In the genomic region with DNA sequence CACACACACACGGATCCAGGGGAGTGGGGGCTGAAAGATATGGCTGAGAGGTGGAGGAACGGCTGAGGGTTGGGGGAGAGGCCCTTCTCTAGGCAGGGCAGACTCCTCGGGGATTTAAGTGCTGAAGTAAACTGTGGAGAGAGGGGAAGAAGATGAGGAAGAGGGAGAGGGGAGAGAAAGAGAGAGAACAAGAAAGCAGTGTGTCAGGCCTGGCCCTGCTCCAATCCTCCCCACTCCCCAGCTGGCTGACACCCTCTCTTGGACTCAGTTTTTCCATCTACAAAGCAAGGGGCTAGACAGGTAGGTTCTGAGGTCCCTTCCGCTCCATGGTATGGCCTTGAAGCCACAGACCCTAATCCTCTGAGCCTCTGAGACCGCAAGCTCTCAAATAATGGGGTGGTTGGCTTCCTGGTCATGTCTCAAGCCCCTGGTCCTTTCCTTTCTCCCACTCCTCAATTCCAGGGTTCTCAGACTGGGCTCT, we compare ENCODE assay signal across 10 cellular contexts. TPM values are rescaled to one million over a fixed set of nuclear protein-coding genes. Genes with fewer than 3 reads are reported as not detected.
DNase-seq lines count a peak whose midpoint lies in the region; ATAC-seq and TF ChIP-seq lines count a peak whose summit lies in the region.
"Had no signal": no experiment of that assay in that cellular context is flagged by ENCODE, and none has a peak within 500 bp of the region (broad histone marks: within the 10 kb centered on the region; RNA-seq: fewer than 3 reads in every experiment).

No MANE protein-coding gene starts in this region.

- no peaks in the 10 kb centered on the region for H4K20me1 ChIP-seq in GM23248 (ENCODE audit: insufficient read depth)

- H3K4me1 ChIP-seq in GM23248 (ENCODE audit: insufficient read depth) (peaks cover 36% of the 10 kb centered on the region), cardiac muscle cell (ENCODE audit: low read depth) (peaks cover 16% of the 10 kb centered on the region), skeletal muscle satellite cell (ENCODE audit: control insufficient read depth, insufficient read depth, low read length) (peaks cover 44% of the 10 kb centered on the region)

- no peaks in the 10 kb centered on the region for H3K9me3 Mint-ChIP-seq in activated CD4-positive, alpha-beta memory T cell treated with anti-CD3 and anti-CD28 coated beads for 36 hours

- H3K4me2 ChIP-seq in GM23248 (ENCODE audit: unreplicated experiment) = no peak overlapping the region
- peak overlapping the region; percentile 99 for H3K4me2 ChIP-seq in skeletal muscle satellite cell (ENCODE audit: low read length)

- ATAC-seq in HG03280 (IDR thresholded peaks at IDR 0.05; ENCODE audit: unreplicated experiment) = no peak

- H3K79me2 ChIP-seq in GM23248 (ENCODE audit: insufficient read depth) = peaks cover 22% of the 10 kb centered on the region

- H3K27ac Mint-ChIP-seq in activated CD4-positive, alpha-beta memory T cell treated with anti-CD3 and anti-CD28 coated beads for 36 hours = peak overlapping the region; percentile 92

- peaks cover 52% of the 10 kb centered on the region for H3K4me1 Mint-ChIP-seq in activated CD4-positive, alpha-beta memory T cell treated with anti-CD3 and anti-CD28 coated beads for 36 hours (ENCODE audit: low read depth)

- no peaks in the 10 kb centered on the region for H3K36me3 ChIP-seq in GM23248 (ENCODE audit: low read depth)
- peaks cover 5% of the 10 kb centered on the region for H3K36me3 ChIP-seq in cardiac muscle cell
- H3K36me3 ChIP-seq in skeletal muscle satellite cell (ENCODE audit: insufficient read depth, low read length) = peaks cover 23% of the 10 kb centered on the region

- H3K9me3 ChIP-seq in GM23248 (ENCODE audit: low read depth) (no peaks in the 10 kb centered on the region), cardiac muscle cell (ENCODE audit: low read depth) (no peaks in the 10 kb centered on the region), skeletal muscle satellite cell (replicated peaks; ENCODE audit: low read length) (no peaks in the 10 kb centered on the region)

- H3K9ac ChIP-seq in GM23248 = peak overlapping the region; percentile 100
- H3K9ac ChIP-seq in skeletal muscle satellite cell (ENCODE audit: low read depth, low read length) = peak overlapping the region; percentile 100

- H2AFZ ChIP-seq in GM23248 = no peak overlapping the region

- H3F3A ChIP-seq in GM23248 (ENCODE audit: insufficient read depth) = peaks cover 37% of the 10 kb centered on the region

- H3K27me3 Mint-ChIP-seq in activated CD4-positive, alpha-beta memory T cell treated with anti-CD3 and anti-CD28 coated beads for 36 hours = no peaks in the 10 kb centered on the region

- CTCF ChIA-PET in activated CD4-positive, alpha-beta memory T cell treated with anti-CD3 and anti-CD28 coated beads for 36 hours (lab: Charles Lee) = interaction anchor here (1.1 to 8.7 kb wide), 6 partner anchors 10 to 60 kb away, joined by 3 to 62 read pairs (median 6); partner anchors contain the start of genes ALOXE3 and HES7

- H3K36me3 Mint-ChIP-seq in activated CD4-positive, alpha-beta memory T cell treated with anti-CD3 and anti-CD28 coated beads for 36 hours = peaks cover 24% of the 10 kb centered on the region

- H3K27ac ChIP-seq in GM23248 = 0 out of 2 replicates have a peak overlapping the region, but pooled peaks have one; percentile 2
- H3K27ac ChIP-seq in cardiac muscle cell = peak overlapping the region; percentile 32

- H3K4me3 ChIP-seq in GM23248 (0 out of 2 replicates have a peak overlapping the region, but pooled peaks have one; percentile 91), cardiac muscle cell (no peak overlapping the region), skeletal muscle satellite cell (ENCODE audit: low read length) (peak overlapping the region; percentile 11)

- in situ Hi-C loops in GM23248 (cut with MboI) = no loop called here

- peak overlapping the region; percentile 86 for H3K4me3 Mint-ChIP-seq in activated CD4-positive, alpha-beta memory T cell treated with anti-CD3 and anti-CD28 coated beads for 36 hours

- H3K27me3 ChIP-seq in GM23248 (replicated peaks; ENCODE audit: insufficient read depth) (no peaks in the 10 kb centered on the region), cardiac muscle cell (no peaks in the 10 kb centered on the region), skeletal muscle satellite cell (ENCODE audit: control insufficient read depth, insufficient read depth, low read length) (no peaks in the 10 kb centered on the region)

- no peak for TF ChIP-seq CTCF in cardiac muscle cell (IDR thresholded peaks at IDR 0.05; ENCODE audit: low read depth, low read length)

- POLR2A ChIA-PET in activated CD4-positive, alpha-beta memory T cell treated with anti-CD3 and anti-CD28 coated beads for 36 hours (lab: Charles Lee) = interaction anchor here (0.7 to 4.5 kb wide), 5 partner anchors 12 to 216 kb away, joined by 3 to 146 read pairs (median 3); no protein-coding TSS in a partner anchor

- no peaks in the 10 kb centered on the region for H3K9me2 ChIP-seq in GM23248 (ENCODE audit: insufficient read depth)

- 60 to 69% methylated on average over 5 of the region's 5 CpGs for WGBS in GM23248 (ENCODE audit: low coverage in 1 of 2, low lambda C conversion rate in 2 of 2, missing lambda C conversion rate in 2 of 2), 2 experiments

- intact Hi-C loops in activated CD4-positive, alpha-beta memory T cell treated with anti-CD3 and anti-CD28 coated beads for 36 hours (cut with micrococcal nuclease) = no loop called here

- no peak for DNase-seq in GM23248
- peak; percentile 43 for DNase-seq in activated CD4-positive, alpha-beta memory T cell treated with anti-CD3 and anti-CD28 coated beads for 36 hours
- DNase-seq in cardiac muscle cell (ENCODE audit: low read depth in 1 of 2, low spot score in 1 of 2) = no peak
- no peak for DNase-seq in NCI-H2171 treated with DMSO at 0.1 percent for 48 hours (lab: John Stamatoyannopoulos, UW)
- DNase-seq in AML-193 (lab: John Stamatoyannopoulos, UW) = no peak
- no peak for DNase-seq in NCI-H82 (lab: John Stamatoyannopoulos, UW)
- DNase-seq: NCI-H2107; stimulated activated CD4-positive, alpha-beta T cell treated with anti-CD3 and anti-CD28 coated beads, Interleukin-1b, Interleukin-23, amount 100 ng/mL, for 48 hours had no signal

RNA-seq across cellular contexts. Expression of gene VAMP2, which starts 2.0 kb away (rescaled TPM):
- 6.2 and 6.5 TPM in 2 replicates for total RNA-seq in GM23248 (2014; rRNA removed; shearing (Covaris generic))
- polyA plus RNA-seq in GM23248 (2016; fragmentation: Nextera tagmentation; extraction: Ambion mirVana) (25.5 and 27.1 TPM in 2 replicates), cardiac muscle cell (102 and 118 TPM in 2 replicates)
- 10 to 100 TPM; 30.1 to 30.4 TPM for total RNA-seq in activated CD4-positive, alpha-beta memory T cell treated with anti-CD3 and anti-CD28 coated beads for 36 hours
- 22.5 and 35.7 TPM in 2 replicates for total RNA-seq in cardiac muscle cell
- 2.0 and 5.5 TPM in 2 replicates for total RNA-seq in skeletal muscle satellite cell (2012; rRNA removed)

RNA-seq across cellular contexts. Expression of gene PER1, which starts 8.6 kb away (rescaled TPM):
- total RNA-seq in GM23248 (2014; rRNA removed; shearing (Covaris generic)) = 4.4 and 5.1 TPM in 2 replicates
- 5.3 and 5.9 TPM in 2 replicates for polyA plus RNA-seq in GM23248 (2016; fragmentation: Nextera tagmentation; extraction: Ambion mirVana)
- total RNA-seq in activated CD4-positive, alpha-beta memory T cell treated with anti-CD3 and anti-CD28 coated beads for 36 hours = 10 to 100 TPM; 48.9 to 56.3 TPM
- 42.3 and 51.9 TPM in 2 replicates for total RNA-seq in cardiac muscle cell
- 28.2 and 47.7 TPM in 2 replicates for polyA plus RNA-seq in cardiac muscle cell
- 12.7 and 28.2 TPM in 2 replicates for total RNA-seq in skeletal muscle satellite cell (2012; rRNA removed)

RNA-seq across cellular contexts. Expression of gene TMEM107, which starts 15.4 kb away (rescaled TPM):
- total RNA-seq in GM23248 (2014; rRNA removed; shearing (Covaris generic)) = 11.6 TPM in 2 replicates
- polyA plus RNA-seq in GM23248 (2016; fragmentation: Nextera tagmentation; extraction: Ambion mirVana) (20.6 and 20.9 TPM in 2 replicates), cardiac muscle cell (54.6 and 62.4 TPM in 2 replicates)
- total RNA-seq in activated CD4-positive, alpha-beta memory T cell treated with anti-CD3 and anti-CD28 coated beads for 36 hours = 10 to 100 TPM; 32.6 to 35.3 TPM
- total RNA-seq in cardiac muscle cell = 39.8 and 40.7 TPM in 2 replicates
- total RNA-seq in skeletal muscle satellite cell (2012; rRNA removed) = 26.4 and 30.8 TPM in 2 replicates

RNA-seq across cellular contexts. Expression of gene BORCS6, which starts 29.2 kb away (rescaled TPM):
- 3.9 and 5.6 TPM in 2 replicates for total RNA-seq in GM23248 (2014; rRNA removed; shearing (Covaris generic))
- 3.4 and 4.5 TPM in 2 replicates for polyA plus RNA-seq in GM23248 (2016; fragmentation: Nextera tagmentation; extraction: Ambion mirVana)
- total RNA-seq in activated CD4-positive, alpha-beta memory T cell treated with anti-CD3 and anti-CD28 coated beads for 36 hours = 1 to 10 TPM; 7.9 to 8.3 TPM
- 19.7 and 26.4 TPM in 2 replicates for total RNA-seq in cardiac muscle cell
- polyA plus RNA-seq in cardiac muscle cell = 13.2 and 13.7 TPM in 2 replicates
- 5.5 and 6.1 TPM in 2 replicates for total RNA-seq in skeletal muscle satellite cell (2012; rRNA removed)

RNA-seq across cellular contexts. Expression of gene HES7, which starts 36.9 kb away (rescaled TPM):
- total RNA-seq in GM23248 (2014; rRNA removed; shearing (Covaris generic)) = not detected in 2 replicates
- polyA plus RNA-seq in GM23248 (2016; fragmentation: Nextera tagmentation; extraction: Ambion mirVana) (not detected in 2 replicates), cardiac muscle cell (1.1 and 1.5 TPM in 2 replicates)
- total RNA-seq in activated CD4-positive, alpha-beta memory T cell treated with anti-CD3 and anti-CD28 coated beads for 36 hours = 1 to 10 TPM; 2.5 to 2.8 TPM
- total RNA-seq in cardiac muscle cell = 0.32 and 6.2 TPM in 2 replicates
- under 0.01 TPM in 2 replicates for total RNA-seq in skeletal muscle satellite cell (2012; rRNA removed)
